In genomic region chr2:176956791-176957190, GRCh38 we compare ENCODE assay signal across 36 cellular contexts.
"Had no signal": no experiment of that assay in that cellular context is flagged by ENCODE, and none has a peak within 500 bp of the region (broad histone marks: within the 10 kb centered on the region; RNA-seq: fewer than 3 reads in every experiment).

No MANE protein-coding gene starts in this region.

- H3K4me3 Mint-ChIP-seq: activated naive CD4-positive, alpha-beta T cell treated with anti-CD3 and anti-CD28 coated beads for 36 hours; activated naive CD4-positive, alpha-beta T cell treated with anti-CD3 and anti-CD28 coated beads, Interleukin-2, amount 10 ng/mL, durations not matched to agents 7 days and 5 days; activated naive CD4-positive, alpha-beta T cell treated with anti-CD3 and anti-CD28 coated beads, Interleukin-2, amount 50 U/mL, for 24 hours; activated naive CD8-positive, alpha-beta T cell; activated naive CD8-positive, alpha-beta T cell treated with anti-CD3 and anti-CD28 coated beads for 36 hours; activated naive CD8-positive, alpha-beta T cell treated with anti-CD3 and anti-CD28 coated beads, Interleukin-2, amount 10 ng/mL, durations not matched to agents 7 days and 5 days; activated naive CD8-positive, alpha-beta T cell treated with anti-CD3 and anti-CD28 coated beads, Interleukin-2, amount 50 U/mL, for 24 hours; activated T-cell treated with anti-CD3 and anti-CD28 coated beads, Interleukin-2, amount 50 U/mL, for 24 hours; activated T-cell treated with anti-CD3 and anti-CD28 coated beads, Interleukin-2, amount 50 U/mL, for 4 hours; activated T-cell treated with anti-CD3 and anti-CD28 coated beads, Interleukin-2, amount 50 U/mL, for 72 hours; activated T-helper 1 cell treated with anti-CD3 and anti-CD28 coated beads, Interleukin-12 subunit alpha, Interleukin-12 subunit beta, Interleukin-2, Interleukin-4 antibody, amounts not matched to agents 30 ng/mL and 10 ng/mL and 1 ng/mL, durations not matched to agents 14 hours and 24 hours and 36 hours; activated T-helper 17 cell treated with anti-CD3 and anti-CD28 coated beads, Interleukin-2, amount 50 U/mL, for 72 hours; brain; central memory CD8-positive, alpha-beta T cell had no signal

- H3K36me3 Mint-ChIP-seq: activated naive CD4-positive, alpha-beta T cell treated with anti-CD3 and anti-CD28 coated beads, Interleukin-2, amount 10 ng/mL, durations not matched to agents 7 days and 5 days; activated naive CD4-positive, alpha-beta T cell treated with anti-CD3 and anti-CD28 coated beads, Interleukin-2, amount 50 U/mL, for 24 hours; activated naive CD4-positive, alpha-beta T cell treated with anti-CD3 and anti-CD28 coated beads, Interleukin-2, amount 50 U/mL, for 72 hours; activated naive CD8-positive, alpha-beta T cell; activated naive CD8-positive, alpha-beta T cell treated with anti-CD3 and anti-CD28 coated beads for 36 hours; activated naive CD8-positive, alpha-beta T cell treated with anti-CD3 and anti-CD28 coated beads, Interleukin-2, amount 10 ng/mL, durations not matched to agents 7 days and 5 days; brain had no signal

- H3K27ac ChIP-seq: adrenal gland, ascending aorta, body of pancreas, brain microvascular endothelial cell, breast epithelium, cardiac muscle cell had no signal

- DNase-seq: activated effector memory CD4-positive, alpha-beta T cell treated with anti-CD3 and anti-CD28 coated beads, Interleukin-2, amount 50 U/mL, for 16 hours; activated effector memory CD4-positive, alpha-beta T cell treated with Interleukin-2 at 50 U/mL for 16 hours; activated gamma-delta T cell; activated gamma-delta T cell treated with Interleukin-2 at 50 U/mL for 16 hours; activated naive CD4-positive, alpha-beta T cell; activated naive CD4-positive, alpha-beta T cell treated with anti-CD3 and anti-CD28 coated beads for 36 hours; activated naive CD4-positive, alpha-beta T cell treated with anti-CD3 and anti-CD28 coated beads, Interleukin-2, amount 10 ng/mL, durations not matched to agents 7 days and 5 days; activated naive CD4-positive, alpha-beta T cell treated with anti-CD3 and anti-CD28 coated beads, Interleukin-2, amount 50 U/mL, for 16 hours; activated naive CD4-positive, alpha-beta T cell treated with Interleukin-2 at 50 U/mL for 16 hours; activated naive CD8-positive, alpha-beta T cell treated with anti-CD3 and anti-CD28 coated beads for 36 hours; activated naive CD8-positive, alpha-beta T cell treated with anti-CD3 and anti-CD28 coated beads, Interleukin-2, amount 10 ng/mL, durations not matched to agents 7 days and 5 days; activated naive CD8-positive, alpha-beta T cell treated with anti-CD3 and anti-CD28 coated beads, Interleukin-2, amount 50 U/mL, for 24 hours; activated T-cell treated with anti-CD3 and anti-CD28 coated beads, Interleukin-2, amount 50 U/mL, for 1 hour; activated T-cell treated with anti-CD3 and anti-CD28 coated beads, Interleukin-2, amount 50 U/mL, for 24 hours; activated T-cell treated with anti-CD3 and anti-CD28 coated beads, Interleukin-2, amount 50 U/mL, for 4 hours; activated T-cell treated with anti-CD3 and anti-CD28 coated beads, Interleukin-2, amount 50 U/mL, for 48 hours; activated T-cell treated with anti-CD3 and anti-CD28 coated beads, Interleukin-2, amount 50 U/mL, for 72 hours; adrenal gland; amniotic stem cell; amygdala; aorta; body of pancreas; brain microvascular endothelial cell; central memory CD4-positive, alpha-beta T cell; cerebellar nuclear complex had no signal

- H3K4me1 Mint-ChIP-seq: activated naive CD4-positive, alpha-beta T cell treated with anti-CD3 and anti-CD28 coated beads, Interleukin-2, amount 10 ng/mL, durations not matched to agents 7 days and 5 days; activated naive CD4-positive, alpha-beta T cell treated with anti-CD3 and anti-CD28 coated beads, Interleukin-2, amount 50 U/mL, for 24 hours; activated naive CD8-positive, alpha-beta T cell treated with anti-CD3 and anti-CD28 coated beads, Interleukin-2, amount 50 U/mL, for 24 hours; activated T-helper 17 cell treated with anti-CD3 and anti-CD28 coated beads, Interleukin-2, amount 50 U/mL, for 72 hours; central memory CD8-positive, alpha-beta T cell had no signal

- H3K27me3 Mint-ChIP-seq: activated naive CD8-positive, alpha-beta T cell had no signal

- H3K27ac Mint-ChIP-seq: activated naive CD4-positive, alpha-beta T cell treated with anti-CD3 and anti-CD28 coated beads for 36 hours; activated naive CD4-positive, alpha-beta T cell treated with anti-CD3 and anti-CD28 coated beads, Interleukin-2, amount 10 ng/mL, durations not matched to agents 7 days and 5 days; activated naive CD4-positive, alpha-beta T cell treated with anti-CD3 and anti-CD28 coated beads, Interleukin-2, amount 50 U/mL, for 24 hours; activated naive CD4-positive, alpha-beta T cell treated with anti-CD3 and anti-CD28 coated beads, Interleukin-2, amount 50 U/mL, for 72 hours; activated naive CD8-positive, alpha-beta T cell; activated naive CD8-positive, alpha-beta T cell treated with anti-CD3 and anti-CD28 coated beads for 36 hours; activated naive CD8-positive, alpha-beta T cell treated with anti-CD3 and anti-CD28 coated beads, Interleukin-2, amount 10 ng/mL, durations not matched to agents 7 days and 5 days; activated naive CD8-positive, alpha-beta T cell treated with anti-CD3 and anti-CD28 coated beads, Interleukin-2, amount 50 U/mL, for 24 hours; activated T-cell treated with anti-CD3 and anti-CD28 coated beads, Interleukin-2, amount 50 U/mL, for 24 hours; activated T-cell treated with anti-CD3 and anti-CD28 coated beads, Interleukin-2, amount 50 U/mL, for 72 hours; activated T-helper 1 cell treated with anti-CD3 and anti-CD28 coated beads, Interleukin-12 subunit alpha, Interleukin-12 subunit beta, Interleukin-2, Interleukin-4 antibody, amounts not matched to agents 30 ng/mL and 10 ng/mL and 1 ng/mL, durations not matched to agents 14 hours and 24 hours and 36 hours; activated T-helper 17 cell treated with anti-CD3 and anti-CD28 coated beads, Interleukin-2, amount 50 U/mL, for 72 hours; activated T-helper 2 cell treated with anti-CD3 and anti-CD28 coated beads, Interferon-gamma antibody, Interleukin-2, Interleukin-4, amounts not matched to agents 10 μg/mL and 5 μg/mL and 100 μg/mL, durations not matched to agents 14 hours and 24 hours and 36 hours; brain had no signal

- H3K9me3 Mint-ChIP-seq: activated naive CD4-positive, alpha-beta T cell treated with anti-CD3 and anti-CD28 coated beads for 36 hours; activated naive CD4-positive, alpha-beta T cell treated with anti-CD3 and anti-CD28 coated beads, Interleukin-2, amount 10 ng/mL, durations not matched to agents 7 days and 5 days; activated naive CD4-positive, alpha-beta T cell treated with anti-CD3 and anti-CD28 coated beads, Interleukin-2, amount 50 U/mL, for 24 hours; activated naive CD4-positive, alpha-beta T cell treated with anti-CD3 and anti-CD28 coated beads, Interleukin-2, amount 50 U/mL, for 72 hours; activated naive CD8-positive, alpha-beta T cell treated with anti-CD3 and anti-CD28 coated beads for 36 hours; activated naive CD8-positive, alpha-beta T cell treated with anti-CD3 and anti-CD28 coated beads, Interleukin-2, amount 10 ng/mL, durations not matched to agents 7 days and 5 days; activated naive CD8-positive, alpha-beta T cell treated with anti-CD3 and anti-CD28 coated beads, Interleukin-2, amount 50 U/mL, for 24 hours; activated T-cell treated with anti-CD3 and anti-CD28 coated beads, Interleukin-2, amount 50 U/mL, for 24 hours; activated T-cell treated with anti-CD3 and anti-CD28 coated beads, Interleukin-2, amount 50 U/mL, for 4 hours; activated T-cell treated with anti-CD3 and anti-CD28 coated beads, Interleukin-2, amount 50 U/mL, for 72 hours; activated T-helper 1 cell treated with anti-CD3 and anti-CD28 coated beads, Interleukin-12 subunit alpha, Interleukin-12 subunit beta, Interleukin-2, Interleukin-4 antibody, amounts not matched to agents 30 ng/mL and 10 ng/mL and 1 ng/mL, durations not matched to agents 14 hours and 24 hours and 36 hours; activated T-helper 17 cell treated with anti-CD3 and anti-CD28 coated beads, Interleukin-2, amount 50 U/mL, for 72 hours; activated T-helper 2 cell treated with anti-CD3 and anti-CD28 coated beads, Interferon-gamma antibody, Interleukin-2, Interleukin-4, amounts not matched to agents 10 μg/mL and 5 μg/mL and 100 μg/mL, durations not matched to agents 14 hours and 24 hours and 36 hours; brain; central memory CD8-positive, alpha-beta T cell had no signal

- ATAC-seq: activated naive CD4-positive, alpha-beta T cell treated with anti-CD3 and anti-CD28 coated beads, Interleukin-2, amount 50 U/mL, for 72 hours; activated naive CD8-positive, alpha-beta T cell treated with anti-CD3 and anti-CD28 coated beads, Interleukin-2, amount 50 U/mL, for 24 hours; activated T-cell treated with anti-CD3 and anti-CD28 coated beads, Interleukin-2, amount 50 U/mL, for 4 hours; activated T-cell treated with anti-CD3 and anti-CD28 coated beads, Interleukin-2, amount 50 U/mL, for 72 hours; activated T-helper 17 cell treated with anti-CD3 and anti-CD28 coated beads, Interleukin-2, amount 50 U/mL, for 72 hours; body of pancreas had no signal
